In the genomic region with DNA sequence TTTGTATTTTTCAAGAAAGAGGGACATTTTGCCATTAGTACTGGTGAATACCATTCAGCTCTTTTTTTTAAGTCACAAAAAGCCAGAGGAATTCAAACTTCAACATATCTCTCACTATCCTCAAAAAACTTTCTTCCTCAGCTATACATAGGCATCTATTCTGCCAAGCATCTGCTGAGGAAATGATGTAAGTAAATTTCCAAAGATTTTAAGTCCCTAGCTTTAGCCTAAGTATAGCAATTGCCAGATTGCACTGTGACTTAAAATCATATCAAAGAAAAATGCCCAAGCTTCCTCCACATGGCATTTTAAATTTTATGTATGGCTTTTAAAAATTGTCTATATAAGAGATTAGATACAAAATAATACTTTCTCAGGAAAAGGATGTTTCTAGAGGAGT, we compare ENCODE assay signal across 28 cellular contexts.
"Had no signal": no experiment of that assay in that cellular context is flagged by ENCODE, and none has a peak within 500 bp of the region (broad histone marks: within the 10 kb centered on the region; RNA-seq: fewer than 3 reads in every experiment).

No MANE protein-coding gene starts in this region.

- ATAC-seq: naive thymus-derived CD8-positive, alpha-beta T cell; natural killer cell treated with Interleukin-12 subunit alpha and Interleukin-12 subunit beta and Interleukin-15 and Interleukin-18, amount 100 ng/mL, for 72 hours; psoas muscle; right cardiac atrium; right lobe of liver; stimulated activated memory B cell treated with anti-CD40 and anti-IgM and Interleukin-4, amounts not matched to agents 10 μg/mL and 1 μg/mL and 100 μg/mL, for 72 hours; upper lobe of right lung had no signal

- H3K9me3 ChIP-seq: ovary, psoas muscle, right lobe of liver, sigmoid colon, stomach, suprapubic skin, testis, tibial artery, transverse colon, upper lobe of right lung, uterus had no signal

- H2AFZ ChIP-seq: parathyroid adenoma had no signal

- DNase-seq: naive B cell; naive thymus-derived CD8-positive, alpha-beta T cell; nephron progenitor cell; occipital lobe; ovary; posterior cingulate gyrus; psoas muscle; right cardiac atrium; right lobe of liver; sigmoid colon; small intestine; spleen; stimulated activated CD4-positive, alpha-beta T cell treated with anti-CD3 and anti-CD28 coated beads, Interleukin-12 subunit alpha, Interleukin-12 subunit beta, amount 100 ng/mL, for 4 hours; stimulated activated CD4-positive, alpha-beta T cell treated with anti-CD3 and anti-CD28 coated beads, Interleukin-1b, Interleukin-23, amount 100 ng/mL, for 48 hours; stimulated activated CD4-positive, alpha-beta T cell treated with anti-CD3 and anti-CD28 coated beads, Interleukin-4, amount 100 ng/mL, for 1 hour; stimulated activated CD4-positive, alpha-beta T cell treated with anti-CD3 and anti-CD28 coated beads, Interleukin-4, amount 100 ng/mL, for 4 hours; stimulated activated CD8-positive, alpha-beta memory T cell treated with anti-CD3 and anti-CD28 coated beads, Interleukin-4, amount 100 ng/mL, for 48 hours; stimulated activated naive CD4-positive, alpha-beta T cell treated with Interleukin-2 at 50 U/mL for 16 hours; stomach; testis; tibial artery; transverse colon; upper lobe of right lung; uterus had no signal

- H3K9ac ChIP-seq: parathyroid adenoma had no signal

- H3K79me2 ChIP-seq: parathyroid adenoma had no signal

- H3K4me1 ChIP-seq: parathyroid adenoma, psoas muscle, right lobe of liver, sigmoid colon, spleen, stomach, suprapubic skin, testis, tibial artery, transverse colon, upper lobe of right lung, uterus had no signal

- H3K27me3 ChIP-seq: ovary, right lobe of liver, sigmoid colon, spleen, stomach, suprapubic skin, testis, tibial artery, transverse colon, upper lobe of right lung, uterus had no signal

- H3K36me3 ChIP-seq: ovary, right lobe of liver, sigmoid colon, spleen, stomach, suprapubic skin, tibial artery, transverse colon, upper lobe of right lung, uterus had no signal

- H3K27ac ChIP-seq: ovary, parathyroid adenoma, psoas muscle, right lobe of liver, sigmoid colon, spleen, stomach, suprapubic skin, testis, tibial artery, transverse colon, upper lobe of right lung, uterus had no signal

- H3K4me3 ChIP-seq: ovary, psoas muscle, right lobe of liver, sigmoid colon, spleen, stomach, suprapubic skin, testis, tibial artery, transverse colon, upper lobe of right lung, uterus had no signal
